Comparison of ENCODE assay signal across 11 cellular contexts in genomic region chr16:86575095-86575685, GRCh38. TPM values are rescaled to one million over a fixed set of nuclear protein-coding genes. Genes with fewer than 3 reads are reported as not detected.
A peak's percentile ranks its signal among the peaks of the same experiment; 100 is the strongest.
DNase-seq lines count a peak whose midpoint lies in the region; ATAC-seq and TF ChIP-seq lines count a peak whose summit lies in the region.
"Had no signal": no experiment of that assay in that cellular context is flagged by ENCODE, and none has a peak within 500 bp of the region (broad histone marks: within the 10 kb centered on the region; RNA-seq: fewer than 3 reads in every experiment).

No MANE protein-coding gene starts in this region.

- DNase-seq in MCF 10A (ENCODE audit: unreplicated experiment) (no peak), body of pancreas (no peak)
- DNase-seq in stimulated activated effector memory CD8-positive, alpha-beta T cell treated with anti-CD3 and anti-CD28 coated beads, Interleukin-12 subunit alpha, Interleukin-12 subunit beta, amount 100 ng/mL, for 72 hours (ENCODE audit: low spot score in 2 of 2), result no peak
- DNase-seq in stimulated activated CD4-positive, alpha-beta T cell treated with anti-CD3 and anti-CD28 coated beads, Interleukin-4, amount 100 ng/mL, for 1 hour, result no peak
- DNase-seq: activated gamma-delta T cell, dorsolateral prefrontal cortex, NCI-H2081 treated with DMSO at 0.1 percent for 48 hours had no signal

- H3K9me3 Mint-ChIP-seq in MCF 10A (ENCODE audit: unreplicated experiment), result no peaks in the 10 kb centered on the region
- H3K9me3 Mint-ChIP-seq in stimulated activated effector memory CD8-positive, alpha-beta T cell treated with anti-CD3 and anti-CD28 coated beads, Interleukin-12 subunit alpha, Interleukin-12 subunit beta, amount 100 ng/mL, for 72 hours, result no peaks in the 10 kb centered on the region

- H3K27me3 ChIP-seq in HUES48 (ENCODE audit: control insufficient read depth, insufficient read depth, low read length) (peaks cover 100% of the 10 kb centered on the region), body of pancreas (peaks cover 0 to 56% of the 10 kb centered on the region in 2 donors)

- H3K27ac ChIP-seq in HUES48 (ENCODE audit: low read depth, low read length) (no peak overlapping the region), body of pancreas (no peak overlapping the region)

- POLR2A ChIA-PET in MCF 10A (lab: Yijun Ruan, JAX), result interaction anchor here (1.1 to 2.3 kb wide), 4 partner anchors 8 to 486 kb away, joined by 4 to 34 read pairs (median 14); partner anchors contain the start of gene FOXC2

- peak overlapping the region; percentile 73 for H3K27ac Mint-ChIP-seq in MCF 10A (ENCODE audit: low read depth, unreplicated experiment)
- no peak overlapping the region for H3K27ac Mint-ChIP-seq in stimulated activated effector memory CD8-positive, alpha-beta T cell treated with anti-CD3 and anti-CD28 coated beads, Interleukin-12 subunit alpha, Interleukin-12 subunit beta, amount 100 ng/mL, for 72 hours

- TF ChIP-seq CTCF in MCF 10A (IDR thresholded peaks at IDR 0.05; ENCODE audit: unreplicated experiment) (no peak), body of pancreas (IDR thresholded peaks at IDR 0.05) (no peak)

- H3K4me3 Mint-ChIP-seq in MCF 10A (ENCODE audit: unreplicated experiment), result peak overlapping the region; percentile 87
- H3K4me3 Mint-ChIP-seq in stimulated activated effector memory CD8-positive, alpha-beta T cell treated with anti-CD3 and anti-CD28 coated beads, Interleukin-12 subunit alpha, Interleukin-12 subunit beta, amount 100 ng/mL, for 72 hours, result peak overlapping the region; percentile 64

- ATAC-seq in stimulated activated effector memory CD8-positive, alpha-beta T cell treated with anti-CD3 and anti-CD28 coated beads, Interleukin-12 subunit alpha, Interleukin-12 subunit beta, amount 100 ng/mL, for 72 hours, result no peak
- ATAC-seq in body of pancreas (no peak), HG03520 (IDR thresholded peaks at IDR 0.05; ENCODE audit: unreplicated experiment) (no peak)

- peak overlapping the region; percentile 63 for H3K4me3 ChIP-seq in HUES48 (ENCODE audit: low read depth, low read length)
- peak overlapping the region; percentile 43; the same call in 1 of the 2 replicates for H3K4me3 ChIP-seq in iPS-18c (ENCODE audit: insufficient read depth, low read depth, low read length)
- no peak overlapping the region for H3K4me3 ChIP-seq in body of pancreas
- H3K4me3 ChIP-seq: thyroid gland had no signal

- peaks cover 34% of the 10 kb centered on the region for H3K4me1 Mint-ChIP-seq in MCF 10A (ENCODE audit: insufficient read depth, unreplicated experiment)
- H3K4me1 Mint-ChIP-seq in stimulated activated effector memory CD8-positive, alpha-beta T cell treated with anti-CD3 and anti-CD28 coated beads, Interleukin-12 subunit alpha, Interleukin-12 subunit beta, amount 100 ng/mL, for 72 hours, result peaks cover 12% of the 10 kb centered on the region

- 38 to 43% methylated on average over 16 to 17 of the region's 17 CpGs for WGBS in body of pancreas, 2 donors

- peaks cover 56% of the 10 kb centered on the region for H3K36me3 Mint-ChIP-seq in MCF 10A (ENCODE audit: insufficient read depth, unreplicated experiment)
- peaks cover 6% of the 10 kb centered on the region for H3K36me3 Mint-ChIP-seq in stimulated activated effector memory CD8-positive, alpha-beta T cell treated with anti-CD3 and anti-CD28 coated beads, Interleukin-12 subunit alpha, Interleukin-12 subunit beta, amount 100 ng/mL, for 72 hours

- CTCF ChIA-PET in MCF 10A (lab: Yijun Ruan, JAX), result interaction anchor here (0.5 to 2.1 kb wide), 10 partner anchors 11 to 491 kb away, joined by 3 to 15 read pairs (median 4); no protein-coding TSS in a partner anchor

- H3K36me3 ChIP-seq in HUES48 (ENCODE audit: control insufficient read depth, insufficient read depth, low read length) (no peaks in the 10 kb centered on the region), body of pancreas (replicated peaks in 1 of 2; ENCODE audit: insufficient read depth in 1 of 2, low read depth in 2 of 2) (no peaks in the 10 kb centered on the region)
- H3K36me3 ChIP-seq: thyroid gland had no signal

- intact Hi-C loops in MCF 10A (cut with micrococcal nuclease) (loop anchor here (2.0 kb wide), 2 partner anchors 186 to 442 kb away; no protein-coding TSS in a partner anchor), body of pancreas (cut with DNase I) (no loop called here)

- TF ChIP-seq POLR2A in body of pancreas (IDR thresholded peaks at IDR 0.05), result no peak

- H3K9me3 ChIP-seq in HUES48 (ENCODE audit: control insufficient read depth, insufficient read depth, low read length) (no peaks in the 10 kb centered on the region), iPS-18c (ENCODE audit: control insufficient read depth, insufficient read depth, low read length) (no peaks in the 10 kb centered on the region), body of pancreas (no peaks in the 10 kb centered on the region)
- H3K9me3 ChIP-seq: thyroid gland had no signal

- no peaks in the 10 kb centered on the region for H3K27me3 Mint-ChIP-seq in MCF 10A (ENCODE audit: insufficient read depth, unreplicated experiment)

- no peak overlapping the region for H3K9ac ChIP-seq in HUES48 (ENCODE audit: low read depth, low read length)

- no TSS peak for BruUV-seq in MCF 10A (replicated peaks; lab: Mats Ljungman, UMichigan)

- peaks cover 58% of the 10 kb centered on the region for H3K4me1 ChIP-seq in HUES48 (ENCODE audit: control insufficient read depth, insufficient read depth, low read length)
- H3K4me1 ChIP-seq in body of pancreas, result peaks cover 24% of the 10 kb centered on the region

RNA-seq across cellular contexts. Expression of gene FOXL1, which starts 3.2 kb away (rescaled TPM):
- total RNA-seq in MCF 10A (2022), result 4.7 and 4.9 TPM in 2 replicates
- under 1 TPM in 1 of 2 donors, not detected in 1; 0.52 TPM for total RNA-seq in body of pancreas

RNA-seq across cellular contexts. Expression of gene FOXC2, which starts 8.6 kb away (rescaled TPM):
- total RNA-seq in MCF 10A (2022), result 16.8 and 22.5 TPM in 2 replicates
- total RNA-seq in body of pancreas, result under 1 TPM; 0.66 to 0.78 TPM

RNA-seq across cellular contexts. Expression of gene MTHFSD, which starts 20.2 kb away (rescaled TPM):
- 30.7 and 39.1 TPM in 2 replicates for total RNA-seq in MCF 10A (2022)
- 10 to 100 TPM; 16.9 to 35.6 TPM for total RNA-seq in body of pancreas

Comparison
In these comparisons a context has a peak if more than half of its experiments do, and no peak if none do; other contexts are left out.
1. H3K4me3 ChIP-seq: peak in HUES48 (single experiment) and iPS-18c (single experiment); none in body of pancreas (0 of 2).
2. RNA of gene FOXC2, which starts 8.6 kb away (total RNA-seq): 16.8 to 22.5 TPM in MCF 10A; 0.66 to 0.78 TPM in body of pancreas; every median in the first group is over 10 times any median in the second.